10 cellular contexts compared by ENCODE assay signal in the genomic region with DNA sequence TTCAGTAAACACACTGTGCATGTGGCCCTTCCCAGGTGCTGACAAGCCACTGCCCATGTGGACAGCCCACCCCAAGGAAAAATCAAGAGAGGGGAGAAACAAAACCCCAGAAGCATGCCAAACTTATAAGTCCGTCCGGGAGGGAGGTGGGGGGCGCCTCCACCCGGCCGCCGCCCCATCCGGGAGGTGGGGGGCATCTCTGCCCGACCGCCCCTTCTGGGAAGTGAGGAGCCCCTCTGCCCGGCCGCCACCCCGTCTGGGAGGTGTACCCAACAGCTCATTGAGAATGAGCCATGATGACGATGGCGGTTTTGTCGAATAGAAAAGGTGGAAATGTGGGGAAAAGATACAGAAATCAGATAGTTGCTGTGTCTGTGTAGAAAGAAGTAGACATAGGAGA. TPM values are rescaled to one million over a fixed set of nuclear protein-coding genes. Genes with fewer than 3 reads are reported as not detected.
"Had no signal": no experiment of that assay in that cellular context is flagged by ENCODE, and none has a peak within 500 bp of the region (broad histone marks: within the 10 kb centered on the region; RNA-seq: fewer than 3 reads in every experiment).

No MANE protein-coding gene starts in this region.

- H3K36me3 ChIP-seq: HAP-1 had no signal

- DNase-seq: GM23248, GOT3, H7, H9, HCEC 1CT, HFFc6 had no signal

- H3K4me3 ChIP-seq: GM23248, GM23338, HAP-1 had no signal

- H3K4me1 ChIP-seq: HAP-1 had no signal

- H3K27ac Mint-ChIP-seq: GM23338, H9, HFFc6 had no signal

- H3K4me1 Mint-ChIP-seq: GM23338, H9 had no signal

- H3K4me3 Mint-ChIP-seq: GM23338, H9, HFFc6 had no signal

- ATAC-seq: GM23338, HCT116 had no signal

- H3K27ac ChIP-seq: GM23248 had no signal

RNA-seq across cellular contexts. Expression of gene C2CD4B, which starts 53.8 kb away (rescaled TPM):
- total RNA-seq: GM23248, H4, HFFc6 had no signal
